In genomic region chr13:30985637-30986205, GRCh38 we compare ENCODE assay signal across 18 cellular contexts. TPM values are rescaled to one million over a fixed set of nuclear protein-coding genes. Genes with fewer than 3 reads are reported as not detected.
DNase-seq lines count a peak whose midpoint lies in the region; ATAC-seq, FAIRE-seq and TF ChIP-seq lines count a peak whose summit lies in the region.
"Had no signal": no experiment of that assay in that cellular context is flagged by ENCODE, and none has a peak within 500 bp of the region (broad histone marks: within the 10 kb centered on the region; RNA-seq: fewer than 3 reads in every experiment).

No MANE protein-coding gene starts in this region.

- no peak overlapping the region for H3K4me3 ChIP-seq in breast epithelium
- H3K4me3 ChIP-seq in astrocyte (ENCODE audit: insufficient read depth, low read depth, low read length): no peak overlapping the region
- H3K4me3 ChIP-seq: lung, uterus had no signal

- FAIRE-seq in astrocyte (lab: Jason Lieb, UNC): peak; percentile 85

- H3K36me3 ChIP-seq in breast epithelium (no peaks in the 10 kb centered on the region), astrocyte (ENCODE audit: insufficient read depth, low read length) (no peaks in the 10 kb centered on the region)
- H3K36me3 ChIP-seq: uterus had no signal

- H3K4me1 Mint-ChIP-seq in MCF 10A (ENCODE audit: insufficient read depth, unreplicated experiment) (peaks cover 11% of the 10 kb centered on the region), astrocyte (ENCODE audit: low read depth, unreplicated experiment) (peaks cover 37% of the 10 kb centered on the region)
- no peaks in the 10 kb centered on the region for H3K4me1 Mint-ChIP-seq in stimulated activated naive B cell treated with anti-CD40 and anti-IgM and Interleukin-4, amounts not matched to agents 10 μg/mL and 1 μg/mL and 100 μg/mL, for 72 hours

- no peaks in the 10 kb centered on the region for H3K4me1 ChIP-seq in breast epithelium
- peaks cover 6% of the 10 kb centered on the region for H3K4me1 ChIP-seq in astrocyte (ENCODE audit: insufficient read depth, low read length)
- H3K4me1 ChIP-seq: uterus had no signal

- no peak overlapping the region for H3K4me2 ChIP-seq in astrocyte (ENCODE audit: low read length)

- H3K9me3 Mint-ChIP-seq in MCF 10A (ENCODE audit: unreplicated experiment) (no peaks in the 10 kb centered on the region), astrocyte (ENCODE audit: unreplicated experiment) (peaks cover 5% of the 10 kb centered on the region)
- peaks cover 3% of the 10 kb centered on the region in 2 donors for H3K9me3 Mint-ChIP-seq in stimulated activated naive B cell treated with anti-CD40 and anti-IgM and Interleukin-4, amounts not matched to agents 10 μg/mL and 1 μg/mL and 100 μg/mL, for 72 hours

- no peaks in the 10 kb centered on the region for H3K9me3 ChIP-seq in breast epithelium
- H3K9me3 ChIP-seq in astrocyte (ENCODE audit: insufficient read depth, low read depth, low read length): no peaks in the 10 kb centered on the region
- H3K9me3 ChIP-seq: uterus had no signal

- H3K27ac ChIP-seq in breast epithelium: no peak overlapping the region
- no peak overlapping the region for H3K27ac ChIP-seq in astrocyte (ENCODE audit: low read depth, low read length)
- H3K27ac ChIP-seq: uterus had no signal

- no peak overlapping the region for H2AFZ ChIP-seq in astrocyte (ENCODE audit: low read depth, low read length)

- DNase-seq in MCF 10A (ENCODE audit: unreplicated experiment) (peak; percentile 53), breast epithelium (ENCODE audit: low spot score in 2 of 2) (no peak), astrocyte (ENCODE audit: low read depth) (peak; percentile 75), fibroblast of the conjunctiva (ENCODE audit: low read depth) (peak; percentile 10), stromal cell of bone marrow (ENCODE audit: low read depth) (peak; percentile 14), CD1c-positive myeloid dendritic cell (ENCODE audit: extremely low spot score) (no peak), NCI-H2081 (lab: John Stamatoyannopoulos, UW) (no peak)
- no peak for DNase-seq in stimulated activated naive B cell treated with anti-CD40 and anti-IgM and Interleukin-4, amounts not matched to agents 10 μg/mL and 1 μg/mL and 100 μg/mL, for 72 hours
- DNase-seq: 8988T; GF-D8; NCI-H1105 treated with DMSO at 0.1 percent for 48 hours; NCI-H510A; stimulated activated naive CD8-positive, alpha-beta T cell treated with anti-CD3 and anti-CD28 coated beads, Interleukin-15, Interleukin-2, amounts not matched to agents 100 U/mL and 50 U/mL, for 24 hours; uterus had no signal

- no peak overlapping the region for H3K27ac Mint-ChIP-seq in MCF 10A (ENCODE audit: low read depth, unreplicated experiment)
- peak overlapping the region; percentile 49 for H3K27ac Mint-ChIP-seq in astrocyte (ENCODE audit: unreplicated experiment)
- no peak overlapping the region for H3K27ac Mint-ChIP-seq in stimulated activated naive B cell treated with anti-CD40 and anti-IgM and Interleukin-4, amounts not matched to agents 10 μg/mL and 1 μg/mL and 100 μg/mL, for 72 hours

- ATAC-seq in stimulated activated naive B cell treated with anti-CD40 and anti-IgM and Interleukin-4, amounts not matched to agents 10 μg/mL and 1 μg/mL and 100 μg/mL, for 72 hours (replicated peaks): no peak
- ATAC-seq: Panc1; stimulated activated naive CD8-positive, alpha-beta T cell treated with anti-CD3 and anti-CD28 coated beads, Interleukin-15, Interleukin-2, amounts not matched to agents 100 U/mL and 50 U/mL, for 24 hours had no signal

- H3K27me3 ChIP-seq in breast epithelium (no peaks in the 10 kb centered on the region), astrocyte (ENCODE audit: insufficient read depth, low read length) (no peaks in the 10 kb centered on the region)
- H3K27me3 ChIP-seq: uterus had no signal

- H3K27me3 Mint-ChIP-seq in MCF 10A (ENCODE audit: insufficient read depth, unreplicated experiment) (no peaks in the 10 kb centered on the region), astrocyte (ENCODE audit: low read depth, unreplicated experiment) (no peaks in the 10 kb centered on the region)
- peaks cover 29 to 37% of the 10 kb centered on the region in 2 donors for H3K27me3 Mint-ChIP-seq in stimulated activated naive B cell treated with anti-CD40 and anti-IgM and Interleukin-4, amounts not matched to agents 10 μg/mL and 1 μg/mL and 100 μg/mL, for 72 hours

- TF ChIP-seq CTCF in MCF 10A (IDR thresholded peaks at IDR 0.05; ENCODE audit: unreplicated experiment) (no peak), breast epithelium (IDR thresholded peaks at IDR 0.05) (no peak), astrocyte (IDR thresholded peaks at IDR 0.05; ENCODE audit: insufficient read depth, low read depth, low read length) (no peak)

- POLR2A ChIA-PET in MCF 10A (lab: Yijun Ruan, JAX): interaction anchor here (0.7 to 1.0 kb wide), 3 partner anchors 27 to 89 kb away, joined by 3 read pairs; no protein-coding TSS in a partner anchor

- no peaks in the 10 kb centered on the region for H4K20me1 ChIP-seq in astrocyte (ENCODE audit: insufficient read depth, low read length)

- CTCF ChIA-PET in MCF 10A (lab: Yijun Ruan, JAX): interaction anchor here (1.2 to 1.5 kb wide), 3 partner anchors 8 to 175 kb away, joined by 3 to 4 read pairs (median 3); no protein-coding TSS in a partner anchor

- TF ChIP-seq POLR2A in breast epithelium (IDR thresholded peaks at IDR 0.05): no peak

- H3K4me3 Mint-ChIP-seq in MCF 10A (ENCODE audit: unreplicated experiment) (no peak overlapping the region), astrocyte (ENCODE audit: unreplicated experiment) (no peak overlapping the region)
- H3K4me3 Mint-ChIP-seq in stimulated activated naive B cell treated with anti-CD40 and anti-IgM and Interleukin-4, amounts not matched to agents 10 μg/mL and 1 μg/mL and 100 μg/mL, for 72 hours: no peak overlapping the region

- no peak overlapping the region for H3K9ac ChIP-seq in astrocyte (ENCODE audit: low read length)

- intact Hi-C loops in MCF 10A (cut with micrococcal nuclease): no loop called here
- intact Hi-C loops in breast epithelium (cut with DNase I; ENCODE audit: low total_unique reads): no loop called here

- no peaks in the 10 kb centered on the region for H3K79me2 ChIP-seq in astrocyte (ENCODE audit: insufficient read depth, low read length)

- no peaks in the 10 kb centered on the region for H3K36me3 Mint-ChIP-seq in MCF 10A (ENCODE audit: insufficient read depth, unreplicated experiment)
- peaks cover 2% of the 10 kb centered on the region for H3K36me3 Mint-ChIP-seq in astrocyte (ENCODE audit: low read depth, unreplicated experiment)
- no peaks in the 10 kb centered on the region for H3K36me3 Mint-ChIP-seq in stimulated activated naive B cell treated with anti-CD40 and anti-IgM and Interleukin-4, amounts not matched to agents 10 μg/mL and 1 μg/mL and 100 μg/mL, for 72 hours

- no TSS peak for BruUV-seq in MCF 10A (replicated peaks; lab: Mats Ljungman, UMichigan)

RNA-seq across cellular contexts. Expression of gene TEX26, which starts 53.3 kb away (rescaled TPM):
- total RNA-seq in MCF 10A (2022) (not detected in 2 replicates), breast epithelium (under 1 TPM in 2 of 3 donors, not detected in 1; 0.48 to 0.59 TPM), astrocyte (not detected in 2 replicates)
- total RNA-seq: skeletal muscle tissue; T-helper 1 cell treated with Interleukin-12 subunit alpha and Interleukin-12 subunit beta and Interleukin-4 antibody, amounts not matched to agents 30 ng/mL and 1 ng/mL, for 36 hours had no signal

Comparison
In these comparisons a context has a peak if more than half of its experiments do, and no peak if none do; other contexts are left out.
1. DNase-seq: peak in MCF 10A (single experiment), astrocyte (single experiment), fibroblast of the conjunctiva (single experiment) and stromal cell of bone marrow (single experiment); none in breast epithelium (0 of 2), CD1c-positive myeloid dendritic cell (single experiment), stimulated activated naive B cell treated with anti-CD40 and anti-IgM and Interleukin-4, amounts not matched to agents 10 μg/mL and 1 μg/mL and 100 μg/mL, for 72 hours (single experiment) and NCI-H2081 (0 of 2).